Comparison of ENCODE assay signal across 1 cellular context in genomic region chr15:40465939-40466338, GRCh38.
TF ChIP-seq lines count a peak whose summit lies in the region.

No MANE protein-coding gene starts in this region.

TF ChIP-seq in K562, 482 proteins besides CTCF, POLR2A, EP300 and RAD21:
- TF ChIP-seq POLR2G (IDR thresholded peaks at IDR 0.05; ENCODE audit: low read depth, low read length) (0 out of 2 replicates have a peak, but pooled peaks have one; percentile 18), TRIM24 (IDR thresholded peaks at IDR 0.05) (no peak)
